1 cellular context compared by ENCODE assay signal in the genomic region with DNA sequence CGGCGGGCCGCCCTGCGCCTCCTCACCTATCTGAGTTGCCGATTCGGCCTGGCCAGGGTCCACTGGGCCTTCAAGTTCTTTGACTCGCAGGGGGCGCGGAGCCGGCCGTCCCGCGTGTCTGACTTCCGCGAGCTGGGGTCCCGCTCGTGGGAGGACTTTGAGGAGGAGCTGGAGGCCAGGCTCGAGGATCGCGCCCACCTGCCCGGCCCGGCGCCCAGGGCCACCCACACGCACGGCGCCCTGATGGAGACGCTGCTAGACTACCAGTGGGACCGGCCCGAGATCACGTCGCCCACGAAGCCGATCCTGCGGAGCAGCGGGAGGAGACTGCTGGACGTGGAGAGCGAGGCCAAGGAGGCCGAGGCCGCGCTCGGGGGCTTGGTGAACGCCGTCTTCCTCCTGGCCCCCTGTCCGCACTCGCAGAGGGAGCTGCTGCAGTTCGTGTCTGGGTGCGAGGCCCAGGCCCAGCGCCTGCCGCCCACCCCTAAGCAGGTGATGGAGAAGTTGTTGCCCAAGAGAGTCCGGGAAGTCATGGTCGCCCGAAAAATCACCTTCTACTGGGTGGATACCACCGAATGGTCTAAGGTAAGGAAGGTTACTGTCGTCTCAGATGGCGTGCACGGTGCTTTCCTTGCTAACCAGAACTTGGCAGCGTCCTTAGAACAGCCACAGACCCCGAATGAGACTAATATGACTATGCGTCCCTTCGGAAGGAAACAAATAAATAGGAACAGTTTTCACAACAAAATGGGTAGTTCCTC.
A peak's percentile ranks its signal among the peaks of the same experiment; 100 is the strongest.
TF ChIP-seq lines count a peak whose summit lies in the region.

No MANE protein-coding gene starts in this region.

TF ChIP-seq in HepG2, 621 proteins besides CTCF, POLR2A, EP300 and RAD21 (continued from another document and continues in another):
- TF ChIP-seq, protein P1, sequence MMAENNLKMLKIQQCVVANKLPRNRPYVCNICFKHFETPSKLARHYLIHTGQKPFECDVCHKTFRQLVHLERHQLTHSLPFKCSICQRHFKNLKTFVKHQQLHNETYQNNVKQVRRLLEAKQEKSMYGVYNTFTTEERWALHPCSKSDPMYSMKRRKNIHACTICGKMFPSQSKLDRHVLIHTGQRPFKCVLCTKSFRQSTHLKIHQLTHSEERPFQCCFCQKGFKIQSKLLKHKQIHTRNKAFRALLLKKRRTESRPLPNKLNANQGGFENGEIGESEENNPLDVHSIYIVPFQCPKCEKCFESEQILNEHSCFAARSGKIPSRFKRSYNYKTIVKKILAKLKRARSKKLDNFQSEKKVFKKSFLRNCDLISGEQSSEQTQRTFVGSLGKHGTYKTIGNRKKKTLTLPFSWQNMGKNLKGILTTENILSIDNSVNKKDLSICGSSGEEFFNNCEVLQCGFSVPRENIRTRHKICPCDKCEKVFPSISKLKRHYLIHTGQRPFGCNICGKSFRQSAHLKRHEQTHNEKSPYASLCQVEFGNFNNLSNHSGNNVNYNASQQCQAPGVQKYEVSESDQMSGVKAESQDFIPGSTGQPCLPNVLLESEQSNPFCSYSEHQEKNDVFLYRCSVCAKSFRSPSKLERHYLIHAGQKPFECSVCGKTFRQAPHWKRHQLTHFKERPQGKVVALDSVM (CRISPR knock-in tag; IDR thresholded peaks at IDR 0.05), result peak; percentile 33; the same call in 1 of the 2 replicates
- TF ChIP-seq EEA1 (CRISPR knock-in tag; IDR thresholded peaks at IDR 0.05; ENCODE audit: borderline replicate concordance), result peak; percentile 52; the same call in 1 of the 2 replicates
- peak; percentile 51; the same call in 1 of the 2 replicates for TF ChIP-seq KAT7 (CRISPR knock-in tag; IDR thresholded peaks at IDR 0.05; ENCODE audit: borderline replicate concordance)
- TF ChIP-seq, protein P2, sequence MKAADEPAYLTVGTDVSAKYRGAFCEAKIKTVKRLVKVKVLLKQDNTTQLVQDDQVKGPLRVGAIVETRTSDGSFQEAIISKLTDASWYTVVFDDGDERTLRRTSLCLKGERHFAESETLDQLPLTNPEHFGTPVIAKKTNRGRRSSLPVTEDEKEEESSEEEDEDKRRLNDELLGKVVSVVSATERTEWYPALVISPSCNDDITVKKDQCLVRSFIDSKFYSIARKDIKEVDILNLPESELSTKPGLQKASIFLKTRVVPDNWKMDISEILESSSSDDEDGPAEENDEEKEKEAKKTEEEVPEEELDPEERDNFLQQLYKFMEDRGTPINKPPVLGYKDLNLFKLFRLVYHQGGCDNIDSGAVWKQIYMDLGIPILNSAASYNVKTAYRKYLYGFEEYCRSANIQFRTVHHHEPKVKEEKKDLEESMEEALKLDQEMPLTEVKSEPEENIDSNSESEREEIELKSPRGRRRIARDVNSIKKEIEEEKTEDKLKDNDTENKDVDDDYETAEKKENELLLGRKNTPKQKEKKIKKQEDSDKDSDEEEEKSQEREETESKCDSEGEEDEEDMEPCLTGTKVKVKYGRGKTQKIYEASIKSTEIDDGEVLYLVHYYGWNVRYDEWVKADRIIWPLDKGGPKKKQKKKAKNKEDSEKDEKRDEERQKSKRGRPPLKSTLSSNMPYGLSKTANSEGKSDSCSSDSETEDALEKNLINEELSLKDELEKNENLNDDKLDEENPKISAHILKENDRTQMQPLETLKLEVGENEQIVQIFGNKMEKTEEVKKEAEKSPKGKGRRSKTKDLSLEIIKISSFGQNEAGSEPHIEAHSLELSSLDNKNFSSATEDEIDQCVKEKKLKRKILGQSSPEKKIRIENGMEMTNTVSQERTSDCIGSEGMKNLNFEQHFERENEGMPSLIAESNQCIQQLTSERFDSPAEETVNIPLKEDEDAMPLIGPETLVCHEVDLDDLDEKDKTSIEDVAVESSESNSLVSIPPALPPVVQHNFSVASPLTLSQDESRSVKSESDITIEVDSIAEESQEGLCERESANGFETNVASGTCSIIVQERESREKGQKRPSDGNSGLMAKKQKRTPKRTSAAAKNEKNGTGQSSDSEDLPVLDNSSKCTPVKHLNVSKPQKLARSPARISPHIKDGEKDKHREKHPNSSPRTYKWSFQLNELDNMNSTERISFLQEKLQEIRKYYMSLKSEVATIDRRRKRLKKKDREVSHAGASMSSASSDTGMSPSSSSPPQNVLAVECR (CRISPR knock-in tag; IDR thresholded peaks at IDR 0.05; ENCODE audit: borderline replicate concordance), result peak; percentile 92
- peak; percentile 0; the same call in 1 of the 3 replicates for TF ChIP-seq MXI1 (IDR thresholded peaks at IDR 0.05; ENCODE audit: borderline replicate concordance, low read depth, low read length)
- TF ChIP-seq ZNF772 (CRISPR knock-in tag; IDR thresholded peaks at IDR 0.05), result peak; percentile 40; the same call in 1 of the 2 replicates
- TF ChIP-seq KMT2A (CRISPR knock-in tag; IDR thresholded peaks at IDR 0.05), result peak; percentile 65
- 0 out of 2 replicates have a peak, but pooled peaks have one; percentile 9 for TF ChIP-seq ZNF619 (CRISPR knock-in tag; IDR thresholded peaks at IDR 0.05)
- TF ChIP-seq ZNF354B (CRISPR knock-in tag; IDR thresholded peaks at IDR 0.05), result no peak
- no peak for TF ChIP-seq ZFP36L2 (CRISPR knock-in tag; IDR thresholded peaks at IDR 0.05)
- peak; percentile 93; the same call in 1 of the 2 replicates for TF ChIP-seq ZNF138 (CRISPR knock-in tag; IDR thresholded peaks at IDR 0.05; ENCODE audit: low read depth)
- TF ChIP-seq ZNF776 (CRISPR knock-in tag; IDR thresholded peaks at IDR 0.05), result peak; percentile 84; the same call in 1 of the 2 replicates
- TF ChIP-seq ZNF674 (CRISPR knock-in tag; IDR thresholded peaks at IDR 0.05; ENCODE audit: low read depth), result no peak
- 0 out of 2 replicates have a peak, but pooled peaks have one; percentile 75 for TF ChIP-seq ZNF235 (CRISPR knock-in tag; IDR thresholded peaks at IDR 0.05; ENCODE audit: borderline replicate concordance)
- peak; percentile 23; the same call in 1 of the 2 replicates for TF ChIP-seq ZMYM3 (CRISPR knock-in tag; IDR thresholded peaks at IDR 0.05)
- TF ChIP-seq NFE2L1 (CRISPR knock-in tag; IDR thresholded peaks at IDR 0.05; ENCODE audit: borderline replicate concordance), result 0 out of 2 replicates have a peak, but pooled peaks have one; percentile 77
- TF ChIP-seq TAF1 (CRISPR knock-in tag; IDR thresholded peaks at IDR 0.05), result peak; percentile 19; the same call in 1 of the 2 replicates
- peak; percentile 16; the same call in 1 of the 2 replicates for TF ChIP-seq ZNF777 (CRISPR knock-in tag; IDR thresholded peaks at IDR 0.05)
- peak; percentile 58 for TF ChIP-seq ZNF883 (CRISPR knock-in tag; IDR thresholded peaks at IDR 0.05; ENCODE audit: not compliant biosample characterization)
- TF ChIP-seq EED (CRISPR knock-in tag; IDR thresholded peaks at IDR 0.05), result peak; percentile 66; the same call in 1 of the 2 replicates
- TF ChIP-seq ZNF557 (CRISPR knock-in tag; IDR thresholded peaks at IDR 0.05), result no peak
- TF ChIP-seq, protein P3, sequence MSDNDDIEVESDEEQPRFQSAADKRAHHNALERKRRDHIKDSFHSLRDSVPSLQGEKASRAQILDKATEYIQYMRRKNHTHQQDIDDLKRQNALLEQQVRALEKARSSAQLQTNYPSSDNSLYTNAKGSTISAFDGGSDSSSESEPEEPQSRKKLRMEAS (IDR thresholded peaks at IDR 0.05), result peak; percentile 8; the same call in 1 of the 2 replicates
- TF ChIP-seq MEIS2 (CRISPR knock-in tag; IDR thresholded peaks at IDR 0.05), result no peak
- peak; percentile 92 for TF ChIP-seq CAMTA2 (CRISPR knock-in tag; IDR thresholded peaks at IDR 0.05; ENCODE audit: borderline replicate concordance)
- TF ChIP-seq ZNF20 (CRISPR knock-in tag; IDR thresholded peaks at IDR 0.05), result 0 out of 2 replicates have a peak, but pooled peaks have one; percentile 29
- TF ChIP-seq SNRNP70 (IDR thresholded peaks at IDR 0.05; ENCODE audit: low read depth, low read length), result no peak
- TF ChIP-seq, protein P4, sequence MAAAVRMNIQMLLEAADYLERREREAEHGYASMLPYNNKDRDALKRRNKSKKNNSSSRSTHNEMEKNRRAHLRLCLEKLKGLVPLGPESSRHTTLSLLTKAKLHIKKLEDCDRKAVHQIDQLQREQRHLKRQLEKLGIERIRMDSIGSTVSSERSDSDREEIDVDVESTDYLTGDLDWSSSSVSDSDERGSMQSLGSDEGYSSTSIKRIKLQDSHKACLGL (CRISPR knock-in tag; IDR thresholded peaks at IDR 0.05), result peak; percentile 42; the same call in 1 of the 2 replicates
- no peak for TF ChIP-seq LCORL (IDR thresholded peaks at IDR 0.05)
- 0 out of 2 replicates have a peak, but pooled peaks have one; percentile 24 for TF ChIP-seq LCORL (CRISPR knock-in tag; IDR thresholded peaks at IDR 0.05)
- peak; percentile 47; the same call in 1 of the 2 replicates for TF ChIP-seq ZNF317 (CRISPR knock-in tag; IDR thresholded peaks at IDR 0.05)
- no peak for TF ChIP-seq RXRA (CRISPR knock-in tag; IDR thresholded peaks at IDR 0.05)
- TF ChIP-seq ZSCAN29 (CRISPR knock-in tag; conservative IDR thresholded peaks at IDR 0.05), result 0 out of 2 replicates have a peak, but pooled peaks have one; percentile 36
- TF ChIP-seq TBX2 (CRISPR knock-in tag; IDR thresholded peaks at IDR 0.05; ENCODE audit: borderline replicate concordance), result peak; percentile 41; the same call in 1 of the 2 replicates
- peak; percentile 68 for TF ChIP-seq PHF8 (CRISPR knock-in tag; IDR thresholded peaks at IDR 0.05)
- 0 out of 2 replicates have a peak, but pooled peaks have one; percentile 22 for TF ChIP-seq ZNF121 (CRISPR knock-in tag; IDR thresholded peaks at IDR 0.05)
- TF ChIP-seq ZNF790 (CRISPR knock-in tag; IDR thresholded peaks at IDR 0.05; ENCODE audit: borderline replicate concordance), result peak; percentile 77; the same call in 1 of the 2 replicates
- TF ChIP-seq, protein P5, sequence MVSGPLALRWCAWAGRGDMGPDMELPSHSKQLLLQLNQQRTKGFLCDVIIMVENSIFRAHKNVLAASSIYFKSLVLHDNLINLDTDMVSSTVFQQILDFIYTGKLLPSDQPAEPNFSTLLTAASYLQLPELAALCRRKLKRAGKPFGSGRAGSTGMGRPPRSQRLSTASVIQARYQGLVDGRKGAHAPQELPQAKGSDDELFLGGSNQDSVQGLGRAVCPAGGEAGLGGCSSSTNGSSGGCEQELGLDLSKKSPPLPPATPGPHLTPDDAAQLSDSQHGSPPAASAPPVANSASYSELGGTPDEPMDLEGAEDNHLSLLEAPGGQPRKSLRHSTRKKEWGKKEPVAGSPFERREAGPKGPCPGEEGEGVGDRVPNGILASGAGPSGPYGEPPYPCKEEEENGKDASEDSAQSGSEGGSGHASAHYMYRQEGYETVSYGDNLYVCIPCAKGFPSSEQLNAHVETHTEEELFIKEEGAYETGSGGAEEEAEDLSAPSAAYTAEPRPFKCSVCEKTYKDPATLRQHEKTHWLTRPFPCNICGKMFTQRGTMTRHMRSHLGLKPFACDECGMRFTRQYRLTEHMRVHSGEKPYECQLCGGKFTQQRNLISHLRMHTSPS (CRISPR knock-in tag; IDR thresholded peaks at IDR 0.05; ENCODE audit: low read depth), result 0 out of 2 replicates have a peak, but pooled peaks have one; percentile 10
- 0 out of 2 replicates have a peak, but pooled peaks have one; percentile 0 for TF ChIP-seq ZNF263 (CRISPR knock-in tag; IDR thresholded peaks at IDR 0.05)
- no peak for TF ChIP-seq FOXJ3 (CRISPR knock-in tag; IDR thresholded peaks at IDR 0.05; ENCODE audit: borderline replicate concordance)
- 0 out of 2 replicates have a peak, but pooled peaks have one; percentile 23 for TF ChIP-seq NFKB2 (CRISPR knock-in tag; IDR thresholded peaks at IDR 0.05; ENCODE audit: borderline replicate concordance)
- TF ChIP-seq ZSCAN9 (CRISPR knock-in tag; IDR thresholded peaks at IDR 0.05; ENCODE audit: borderline replicate concordance), result no peak
- TF ChIP-seq ESRRA (CRISPR knock-in tag; IDR thresholded peaks at IDR 0.05; ENCODE audit: low read depth), result 0 out of 2 replicates have a peak, but pooled peaks have one; percentile 23
- TF ChIP-seq, protein P6, sequence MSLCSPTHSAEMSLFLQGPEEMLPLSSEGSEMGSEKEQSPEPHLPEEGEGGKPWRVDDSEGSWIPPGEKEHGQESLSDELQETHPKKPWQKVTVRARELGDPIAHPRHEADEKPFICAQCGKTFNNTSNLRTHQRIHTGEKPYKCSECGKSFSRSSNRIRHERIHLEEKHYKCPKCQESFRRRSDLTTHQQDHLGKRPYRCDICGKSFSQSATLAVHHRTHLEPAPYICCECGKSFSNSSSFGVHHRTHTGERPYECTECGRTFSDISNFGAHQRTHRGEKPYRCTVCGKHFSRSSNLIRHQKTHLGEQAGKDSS (CRISPR knock-in tag; IDR thresholded peaks at IDR 0.05; ENCODE audit: borderline replicate concordance, low read depth), result 0 out of 2 replicates have a peak, but pooled peaks have one; percentile 47
- no peak; the same call in 1 of the 2 replicates for TF ChIP-seq ZSCAN21 (CRISPR knock-in tag; IDR thresholded peaks at IDR 0.05; ENCODE audit: borderline replicate concordance)
